ENCODE assay signal across 26 cellular contexts in the genomic region with DNA sequence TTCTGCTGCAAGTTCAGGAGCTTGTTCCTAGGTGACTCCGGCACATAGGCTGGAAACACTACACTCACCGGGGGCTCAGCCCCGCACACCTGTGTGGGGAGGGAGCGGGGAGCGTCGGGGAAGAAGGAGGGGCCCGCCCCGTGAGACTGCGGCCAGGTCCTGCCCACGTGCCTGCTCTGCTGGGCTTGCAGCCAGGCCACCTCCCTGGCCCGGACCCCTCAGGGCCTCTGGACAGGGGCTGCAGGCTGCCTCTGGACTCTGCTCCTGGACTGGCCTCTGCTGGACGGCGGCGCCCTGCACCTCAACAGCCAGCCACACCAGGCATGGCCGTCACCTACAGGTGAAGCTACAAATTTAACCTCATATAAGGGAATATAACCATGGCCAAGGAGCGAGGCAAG.
DNase-seq lines count a peak whose midpoint lies in the region; ATAC-seq and TF ChIP-seq lines count a peak whose summit lies in the region.
"Had no signal": no experiment of that assay in that cellular context is flagged by ENCODE, and none has a peak within 500 bp of the region (broad histone marks: within the 10 kb centered on the region; RNA-seq: fewer than 3 reads in every experiment).

No MANE protein-coding gene starts in this region.

- H3K9me3 Mint-ChIP-seq in WTC11: no peaks in the 10 kb centered on the region
- H3K9me3 Mint-ChIP-seq: activated B cell treated with CpG ODN at 0.5 μM for 24 hours; activated naive CD4-positive, alpha-beta T cell treated with anti-CD3 and anti-CD28 coated beads, Interleukin-2, amount 50 U/mL, for 24 hours; HFFc6 had no signal

- no peak overlapping the region for H2BK5ac ChIP-seq in mesendoderm (ENCODE audit: low read length)

- ATAC-seq in WTC11 (no peak), left cardiac atrium (no peak)
- ATAC-seq: heart left ventricle; stimulated activated naive B cell treated with anti-CD40 and anti-IgM and Interleukin-4, amounts not matched to agents 10 μg/mL and 1 μg/mL and 100 μg/mL, for 72 hours had no signal

- intact Hi-C loops in thyroid gland (cut with DNase I) (no loop called here), left cardiac atrium (cut with DNase I) (no loop called here)

- peaks cover 59% of the 10 kb centered on the region for H3K4me1 Mint-ChIP-seq in WTC11
- H3K4me1 Mint-ChIP-seq: activated B cell treated with CpG ODN at 0.5 μM for 24 hours; activated naive CD4-positive, alpha-beta T cell treated with anti-CD3 and anti-CD28 coated beads, Interleukin-2, amount 50 U/mL, for 24 hours had no signal

- H3K4me1 ChIP-seq in hepatocyte (ENCODE audit: insufficient read depth) (peaks cover 23% of the 10 kb centered on the region), mesendoderm (ENCODE audit: control insufficient read depth, low read depth, low read length) (peaks cover 4% of the 10 kb centered on the region), thyroid gland (peaks cover 13 to 17% of the 10 kb centered on the region in 2 donors)

- H3K36me3 Mint-ChIP-seq in WTC11: no peaks in the 10 kb centered on the region
- H3K36me3 Mint-ChIP-seq: activated naive CD4-positive, alpha-beta T cell treated with anti-CD3 and anti-CD28 coated beads, Interleukin-2, amount 50 U/mL, for 24 hours; stimulated activated naive B cell treated with anti-CD40 and anti-IgM and Interleukin-4, amounts not matched to agents 10 μg/mL and 1 μg/mL and 100 μg/mL, for 72 hours had no signal

- no peak overlapping the region for H4K8ac ChIP-seq in mesendoderm (ENCODE audit: low read depth, low read length)

- no peaks in the 10 kb centered on the region for H3K79me2 ChIP-seq in hepatocyte
- no peaks in the 10 kb centered on the region for H3K79me2 ChIP-seq in mesendoderm (ENCODE audit: control insufficient read depth, insufficient read depth, low read length)

- H3K9ac ChIP-seq in mesendoderm (ENCODE audit: low read length): no peak overlapping the region

- H2AFZ ChIP-seq in hepatocyte: no peak overlapping the region
- H2AFZ ChIP-seq: PC-9 had no signal

- peak overlapping the region; percentile 38 for H3K23ac ChIP-seq in mesendoderm (ENCODE audit: low read length)

- DNase-seq in WTC11 (ENCODE audit: low spot score): no peak
- DNase-seq in hepatocyte (ENCODE audit: low spot score): peak; percentile 34
- no peak for DNase-seq in mesendoderm
- peak; percentile 71 to 80 for DNase-seq in thyroid gland
- no peak for DNase-seq in activated gamma-delta T cell treated with Interleukin-2 at 50 U/mL for 16 hours
- no peak for DNase-seq in left cardiac atrium
- DNase-seq in NCI-H187 (lab: John Stamatoyannopoulos, UW): no peak
- DNase-seq: activated B cell treated with CpG ODN at 0.5 μM for 24 hours; anterior cingulate cortex; central memory CD4-positive, alpha-beta T cell; dorsolateral prefrontal cortex; foreskin fibroblast; HFFc6; KBM-7; left ventricle myocardium superior; NCI-H2171 treated with DMSO at 0.1 percent for 48 hours; NCI-H524 treated with DMSO at 0.1 percent for 48 hours; NK-92 treated with Interleukin-12 subunit alpha and Interleukin-12 subunit beta, amount 100 ng/mL, for 24 hours; PC-9; Right ventricle myocardium superior; stimulated activated CD4-positive, alpha-beta T cell treated with anti-CD3 and anti-CD28 coated beads, Interleukin-4, amount 100 ng/mL, for 1 hour; stimulated activated naive B cell treated with anti-CD40 and anti-IgM and Interleukin-4, amounts not matched to agents 10 μg/mL and 1 μg/mL and 100 μg/mL, for 72 hours; T1000 had no signal

- H3K4me3 ChIP-seq in hepatocyte (no peak overlapping the region), mesendoderm (ENCODE audit: low read length) (no peak overlapping the region), thyroid gland (replicated peaks in 1 of 3) (no peak overlapping the region)
- H3K4me3 ChIP-seq: heart left ventricle, PC-9 had no signal

- H3K36me3 ChIP-seq in hepatocyte (replicated peaks; ENCODE audit: insufficient read depth, low read depth) (no peaks in the 10 kb centered on the region), mesendoderm (ENCODE audit: control insufficient read depth, insufficient read depth, low read length) (no peaks in the 10 kb centered on the region), thyroid gland (no peaks in the 10 kb centered on the region)
- H3K36me3 ChIP-seq: heart left ventricle had no signal

- H3K27ac ChIP-seq in hepatocyte (peak overlapping the region; percentile 79), mesendoderm (ENCODE audit: low read depth, low read length) (no peak overlapping the region), thyroid gland (peak overlapping the region in 2 of 3 donors; percentile 8 to 26)
- H3K27ac ChIP-seq: C4-2B, PC-9 had no signal

- peak overlapping the region; percentile 1 for H3K18ac ChIP-seq in mesendoderm (ENCODE audit: low read length)

- H2BK120ac ChIP-seq in mesendoderm (ENCODE audit: low read depth, low read length): peak overlapping the region; percentile 17

- H3K4me2 ChIP-seq in hepatocyte: no peak overlapping the region
- H3K4me2 ChIP-seq in mesendoderm (ENCODE audit: low read length): no peak overlapping the region
- H3K4me2 ChIP-seq: PC-9 had no signal

- no peak overlapping the region for H2AK5ac ChIP-seq in mesendoderm (ENCODE audit: low read length)

- H3K27ac Mint-ChIP-seq in WTC11: 0 out of 2 replicates have a peak overlapping the region, but pooled peaks have one; percentile 60
- H3K27ac Mint-ChIP-seq: activated B cell treated with CpG ODN at 0.5 μM for 24 hours; activated naive CD4-positive, alpha-beta T cell treated with anti-CD3 and anti-CD28 coated beads, Interleukin-2, amount 50 U/mL, for 24 hours; HFFc6; stimulated activated naive B cell treated with anti-CD40 and anti-IgM and Interleukin-4, amounts not matched to agents 10 μg/mL and 1 μg/mL and 100 μg/mL, for 72 hours had no signal

- no peaks in the 10 kb centered on the region for H3K79me1 ChIP-seq in mesendoderm (ENCODE audit: low read length)

- no peak overlapping the region for H4K5ac ChIP-seq in mesendoderm (ENCODE audit: low read length)

- POLR2A ChIA-PET in WTC11 (lab: Charles Lee): interaction anchor here (1.2 kb wide), 1 partner anchor 72 kb away, joined by 3 read pairs; the partner anchor contains the start of gene FAM20C

- H3K27me3 ChIP-seq in hepatocyte (peaks cover 5% of the 10 kb centered on the region), mesendoderm (ENCODE audit: insufficient read depth, low read length, poor library complexity) (no peaks in the 10 kb centered on the region), thyroid gland (no peaks in the 10 kb centered on the region)

- peak overlapping the region; percentile 33 for H3K4me3 Mint-ChIP-seq in WTC11
- H3K4me3 Mint-ChIP-seq: activated B cell treated with CpG ODN at 0.5 μM for 24 hours; activated naive CD4-positive, alpha-beta T cell treated with anti-CD3 and anti-CD28 coated beads, Interleukin-2, amount 50 U/mL, for 24 hours; HFFc6; stimulated activated naive B cell treated with anti-CD40 and anti-IgM and Interleukin-4, amounts not matched to agents 10 μg/mL and 1 μg/mL and 100 μg/mL, for 72 hours had no signal

- CTCF ChIA-PET in WTC11 (lab: Charles Lee): interaction anchor here (1.0 to 2.6 kb wide), 9 partner anchors 10 to 144 kb away, joined by 3 to 14 read pairs (median 5); no protein-coding TSS in a partner anchor

- H3K9me3 ChIP-seq in hepatocyte (ENCODE audit: low read depth) (no peaks in the 10 kb centered on the region), thyroid gland (no peaks in the 10 kb centered on the region)
- H3K9me3 ChIP-seq: heart left ventricle had no signal

- H2BK15ac ChIP-seq in mesendoderm (replicated peaks; ENCODE audit: low read depth): no peak overlapping the region

- no peak for TF ChIP-seq POLR2A in thyroid gland (IDR thresholded peaks at IDR 0.05)

- no peak for TF ChIP-seq CTCF in WTC11 (IDR thresholded peaks at IDR 0.05)
- TF ChIP-seq CTCF in hepatocyte (IDR thresholded peaks at IDR 0.05; ENCODE audit: poor library complexity): peak; percentile 17
- TF ChIP-seq CTCF in thyroid gland (IDR thresholded peaks at IDR 0.05): peak in 5 of 6 experiments; percentile 17 to 59 (median 39)

- WGBS in hepatocyte (ENCODE audit: low lambda C conversion rate, missing lambda C conversion rate): 67% methylated on average over 9 of the region's 16 CpGs
- no CpG with 5 or more reads among the region's 16 CpGs for WGBS in mesendoderm (ENCODE audit: extremely low coverage, insufficient coverage, low lambda C conversion rate)
- 36 to 48% methylated on average over 10 to 14 of the region's 16 CpGs for WGBS in thyroid gland, 2 donors

- no peaks in the 10 kb centered on the region for H3K9me2 ChIP-seq in hepatocyte (replicated peaks; ENCODE audit: insufficient read depth)

- no peaks in the 10 kb centered on the region for H4K20me1 ChIP-seq in hepatocyte (ENCODE audit: insufficient read depth, poor library complexity, severe bottlenecking)

- peaks cover 11% of the 10 kb centered on the region for H3K27me3 Mint-ChIP-seq in WTC11 (ENCODE audit: low read depth)

- H3K56ac ChIP-seq in mesendoderm (ENCODE audit: low read length): peak overlapping the region; percentile 68

- peak overlapping the region; percentile 41 for H3K4ac ChIP-seq in mesendoderm (ENCODE audit: low read depth, low read length)

TF ChIP-seq in WTC11, 78 proteins besides CTCF, POLR2A, EP300 and RAD21 (continues in another document):
- TF ChIP-seq ATF2 (CRISPR knock-in tag; IDR thresholded peaks at IDR 0.05; ENCODE audit: borderline replicate concordance, low read depth) (no peak), USF2 (CRISPR knock-in tag; IDR thresholded peaks at IDR 0.05) (0 out of 2 replicates have a peak, but pooled peaks have one; percentile 43)

Comparison
In these comparisons a context has a peak if more than half of its experiments do, and no peak if none do; other contexts are left out.
1. DNase-seq: peak in hepatocyte (single experiment) and thyroid gland (2 of 2); none in WTC11 (single experiment), mesendoderm (single experiment), activated gamma-delta T cell treated with Interleukin-2 at 50 U/mL for 16 hours (single experiment), left cardiac atrium (single experiment) and NCI-H187 (0 of 2).